Comparison of ENCODE assay signal across 1 cellular context in genomic region chr1:20732588-20733360, GRCh38.
TF ChIP-seq lines count a peak whose summit lies in the region.

SH2D5 (minus strand) TSS chr1:20732703; CDS start chr1:20728044, 4,659 bp downstream.

TF ChIP-seq in HepG2, 621 proteins besides CTCF, POLR2A, EP300 and RAD21 (continued from another document and continues in another):
- TF ChIP-seq ZHX1 (CRISPR knock-in tag; IDR thresholded peaks at IDR 0.05; ENCODE audit: low read depth) (no peak), MIER3 (CRISPR knock-in tag; IDR thresholded peaks at IDR 0.05; ENCODE audit: borderline replicate concordance) (peak; percentile 36; the same call in 1 of the 2 replicates), TRIM22 (IDR thresholded peaks at IDR 0.05) (no peak), ZNF850 (CRISPR knock-in tag; conservative IDR thresholded peaks at IDR 0.05) (no peak), ZNF883 (CRISPR knock-in tag; IDR thresholded peaks at IDR 0.05; ENCODE audit: not compliant biosample characterization) (no peak), NFKBIZ (CRISPR knock-in tag; IDR thresholded peaks at IDR 0.05) (no peak), ZNF138 (CRISPR knock-in tag; IDR thresholded peaks at IDR 0.05; ENCODE audit: low read depth) (no peak), FOXC1 (CRISPR knock-in tag; IDR thresholded peaks at IDR 0.05; ENCODE audit: borderline replicate concordance) (no peak), ZNF281 (CRISPR knock-in tag; IDR thresholded peaks at IDR 0.05; ENCODE audit: borderline replicate concordance) (no peak), ZNF75D (CRISPR knock-in tag; IDR thresholded peaks at IDR 0.05; ENCODE audit: borderline replicate concordance) (no peak), MAX (IDR thresholded peaks at IDR 0.05) (peak; percentile 89), TIGD3 (CRISPR knock-in tag; IDR thresholded peaks at IDR 0.05; ENCODE audit: borderline replicate concordance) (no peak), ZSCAN21 (CRISPR knock-in tag; IDR thresholded peaks at IDR 0.05; ENCODE audit: borderline replicate concordance) (no peak), TFDP1 (CRISPR knock-in tag; IDR thresholded peaks at IDR 0.05; ENCODE audit: borderline replicate concordance) (peak; percentile 82; the same call in 1 of the 2 replicates), NR2F1 (CRISPR knock-in tag; IDR thresholded peaks at IDR 0.05) (no peak), BATF2 (CRISPR knock-in tag; IDR thresholded peaks at IDR 0.05) (no peak), ZNF451 (CRISPR knock-in tag; IDR thresholded peaks at IDR 0.05) (no peak), ZNF512B (CRISPR knock-in tag; IDR thresholded peaks at IDR 0.05; ENCODE audit: borderline replicate concordance) (no peak), EHMT2 (IDR thresholded peaks at IDR 0.05; ENCODE audit: borderline replicate concordance, low read depth, low read length) (no peak), ZNF276 (CRISPR knock-in tag; IDR thresholded peaks at IDR 0.05; ENCODE audit: low read depth) (peak; percentile 59; the same call in 1 of the 2 replicates), ELF1 (CRISPR knock-in tag; IDR thresholded peaks at IDR 0.05) (0 out of 2 replicates have a peak, but pooled peaks have one; percentile 29), SCMH1 (CRISPR knock-in tag; IDR thresholded peaks at IDR 0.05; ENCODE audit: borderline replicate concordance) (no peak), MTA3 (CRISPR knock-in tag; IDR thresholded peaks at IDR 0.05) (no peak), NFATC3 (CRISPR knock-in tag; IDR thresholded peaks at IDR 0.05) (no peak), SIX4 (CRISPR knock-in tag; IDR thresholded peaks at IDR 0.05) (no peak), ZSCAN22 (CRISPR knock-in tag; IDR thresholded peaks at IDR 0.05) (no peak), ZNF503 (CRISPR knock-in tag; IDR thresholded peaks at IDR 0.05) (no peak), KLF16 (CRISPR knock-in tag; IDR thresholded peaks at IDR 0.05) (peak in 1 of 2 experiments; percentile 54; a peak in 1 of 4 replicates), ATF3 (CRISPR knock-in tag; IDR thresholded peaks at IDR 0.05) (peak; percentile 82), ZNF335 (CRISPR knock-in tag; IDR thresholded peaks at IDR 0.05) (no peak), PITX1 (CRISPR knock-in tag; IDR thresholded peaks at IDR 0.05) (0 out of 2 replicates have a peak, but pooled peaks have one; percentile 54), ZSCAN30 (CRISPR knock-in tag; IDR thresholded peaks at IDR 0.05) (no peak), NCOA2 (CRISPR knock-in tag; IDR thresholded peaks at IDR 0.05) (no peak), ZNF747 (CRISPR knock-in tag; IDR thresholded peaks at IDR 0.05; ENCODE audit: borderline replicate concordance) (no peak), ELK4 (CRISPR knock-in tag; IDR thresholded peaks at IDR 0.05; ENCODE audit: borderline replicate concordance) (no peak), BCL6 (CRISPR knock-in tag; IDR thresholded peaks at IDR 0.05) (no peak), SAFB2 (CRISPR knock-in tag; IDR thresholded peaks at IDR 0.05; ENCODE audit: borderline replicate concordance, low read depth) (peak; percentile 4; the same call in 1 of the 2 replicates)
